16 cellular contexts compared by ENCODE assay signal in genomic region chr3:13715167-13715954, GRCh38.
DNase-seq lines count a peak whose midpoint lies in the region; TF ChIP-seq lines count a peak whose summit lies in the region.
"Had no signal": no experiment of that assay in that cellular context is flagged by ENCODE, and none has a peak within 500 bp of the region (broad histone marks: within the 10 kb centered on the region; RNA-seq: fewer than 3 reads in every experiment).

No MANE protein-coding gene starts in this region.

- H3K27ac ChIP-seq in sigmoid colon: no peak overlapping the region
- H3K27ac ChIP-seq: KMS-11, thoracic aorta had no signal

- TF ChIP-seq POLR2A in sigmoid colon (IDR thresholded peaks at IDR 0.05): no peak

- in situ Hi-C loops in G401 (cut with HindIII; ENCODE audit: low sequenced_read_pairs): no loop called here

- WGBS in sigmoid colon, 2 donors: 70 to 79% methylated on average over 4 of the region's 4 CpGs

- H3K27me3 ChIP-seq in sigmoid colon: no peaks in the 10 kb centered on the region

- no peaks in the 10 kb centered on the region for H3K4me1 ChIP-seq in sigmoid colon

- no peak for TF ChIP-seq EP300 in sigmoid colon (IDR thresholded peaks at IDR 0.05)

- POLR2A ChIA-PET in GM10248 (lab: Yijun Ruan, JAX) (no interaction called here), HEK293T (lab: Yijun Ruan, JAX) (no interaction called here)

- DNase-seq in GM10248 (ENCODE audit: extremely low spot score) (peak; percentile 3), HEK293T (ENCODE audit: extremely low spot score) (peak; percentile 1), fibroblast of gingiva (ENCODE audit: low read depth) (peak; percentile 0), sigmoid colon (peak; percentile 34), DMS53 (lab: John Stamatoyannopoulos, UW) (no peak), G401 (ENCODE audit: low spot score) (no peak)
- DNase-seq in activated CD4-positive, alpha-beta T cell treated with anti-CD3 and anti-CD28 coated beads, Interleukin-2, amount 50 U/mL, for 4 hours: no peak
- DNase-seq: activated CD4-positive, alpha-beta T cell treated with anti-CD3 and anti-CD28 coated beads for 36 hours; erythroblast; MV-4-11; NCI-H1930; NCI-H226; T-helper 9 cell had no signal

- H3K36me3 ChIP-seq in sigmoid colon: no peaks in the 10 kb centered on the region
- H3K36me3 ChIP-seq: thoracic aorta had no signal

- TF ChIP-seq CTCF in GM10248 (IDR thresholded peaks at IDR 0.05; ENCODE audit: control extremely low read depth, extremely low read depth, low read depth, missing control alignments) (no peak), sigmoid colon (IDR thresholded peaks at IDR 0.05) (no peak)

- intact Hi-C loops in sigmoid colon (cut with DNase I): no loop called here

- H3K4me3 ChIP-seq in sigmoid colon: no peak overlapping the region
- H3K4me3 ChIP-seq: GM23338, thoracic aorta had no signal

- CTCF ChIA-PET in GM10248 (lab: Yijun Ruan, JAX) (no interaction called here), HEK293T (lab: Yijun Ruan, JAX) (no interaction called here)

- H3K9me3 ChIP-seq in sigmoid colon: no peaks in the 10 kb centered on the region
- H3K9me3 ChIP-seq: thoracic aorta had no signal

TF ChIP-seq in HEK293T, 16 proteins besides CTCF, POLR2A, EP300 and RAD21:
- no peak for TF ChIP-seq FOXA1 (IDR thresholded peaks at IDR 0.05)
- no peak for TF ChIP-seq BHLHE40 (IDR thresholded peaks at IDR 0.05; ENCODE audit: borderline replicate concordance)
- TF ChIP-seq SUZ12 (IDR thresholded peaks at IDR 0.05): no peak
- no peak for TF ChIP-seq NFRKB (IDR thresholded peaks at IDR 0.05)
- no peak for TF ChIP-seq PKNOX1 (IDR thresholded peaks at IDR 0.05)
- TF ChIP-seq CTBP1 (IDR thresholded peaks at IDR 0.05; ENCODE audit: borderline replicate concordance): no peak
- TF ChIP-seq TARDBP (IDR thresholded peaks at IDR 0.05): no peak
- TF ChIP-seq ZNF384 (IDR thresholded peaks at IDR 0.05): no peak
- no peak for TF ChIP-seq SP1 (IDR thresholded peaks at IDR 0.05)
- no peak for TF ChIP-seq LEF1 (IDR thresholded peaks at IDR 0.05; ENCODE audit: borderline replicate concordance)
- TF ChIP-seq FOXM1 (IDR thresholded peaks at IDR 0.05; ENCODE audit: borderline replicate concordance): no peak
- TF ChIP-seq FOXK2 (IDR thresholded peaks at IDR 0.05): no peak
- TF ChIP-seq ARNT (IDR thresholded peaks at IDR 0.05): no peak
- TF ChIP-seq ELF4 (IDR thresholded peaks at IDR 0.05): no peak
- no peak for TF ChIP-seq L3MBTL2 (conservative IDR thresholded peaks at IDR 0.05)

Comparison
In these comparisons a context has a peak if more than half of its experiments do, and no peak if none do; other contexts are left out.
1. DNase-seq: peak in GM10248 (single experiment), HEK293T (single experiment), fibroblast of gingiva (single experiment) and sigmoid colon (single experiment); none in DMS53 (single experiment), G401 (single experiment) and activated CD4-positive, alpha-beta T cell treated with anti-CD3 and anti-CD28 coated beads, Interleukin-2, amount 50 U/mL, for 4 hours (0 of 2).